Comparison of ENCODE assay signal across 14 cellular contexts in genomic region chr7:88759956-88760515, GRCh38. TPM values are rescaled to one million over a fixed set of nuclear protein-coding genes. Genes with fewer than 3 reads are reported as not detected.
DNase-seq lines count a peak whose midpoint lies in the region; ATAC-seq, FAIRE-seq and TF ChIP-seq lines count a peak whose summit lies in the region.
"Had no signal": no experiment of that assay in that cellular context is flagged by ENCODE, and none has a peak within 500 bp of the region (broad histone marks: within the 10 kb centered on the region; RNA-seq: fewer than 3 reads in every experiment).

No MANE protein-coding gene starts in this region.

- peaks cover 42% of the 10 kb centered on the region for H3K27me3 Mint-ChIP-seq in activated CD8-positive, alpha-beta memory T cell treated with anti-CD3 and anti-CD28 coated beads, Interleukin-2, amount 10 ng/mL, durations not matched to agents 7 days and 5 days

- TF ChIP-seq EP300 in esophagus muscularis mucosa (IDR thresholded peaks at IDR 0.05), result no peak

- H3K27ac Mint-ChIP-seq in activated CD8-positive, alpha-beta memory T cell treated with anti-CD3 and anti-CD28 coated beads, Interleukin-2, amount 10 ng/mL, durations not matched to agents 7 days and 5 days, result no peak overlapping the region

- H3K9me3 ChIP-seq in HUES64 (ENCODE audit: insufficient read depth, low read depth, low read length), result no peaks in the 10 kb centered on the region
- H3K9me3 ChIP-seq in esophagus muscularis mucosa, result no peaks in the 10 kb centered on the region
- no peaks in the 10 kb centered on the region for H3K9me3 ChIP-seq in pancreas

- H3K36me3 Mint-ChIP-seq in activated CD8-positive, alpha-beta memory T cell treated with anti-CD3 and anti-CD28 coated beads, Interleukin-2, amount 10 ng/mL, durations not matched to agents 7 days and 5 days, result no peaks in the 10 kb centered on the region

- intact Hi-C loops in esophagus muscularis mucosa (cut with DNase I), result no loop called here
- intact Hi-C loops in pancreas (cut with DNase I), result no loop called here

- ATAC-seq in pancreas, result peak; percentile 34 to 46 (median 35)
- no peak for ATAC-seq in HG03354 (IDR thresholded peaks at IDR 0.05; ENCODE audit: poor library complexity, severe bottlenecking, unreplicated experiment)
- ATAC-seq in activated CD8-positive, alpha-beta memory T cell treated with anti-CD3 and anti-CD28 coated beads, Interleukin-2, amount 10 ng/mL, durations not matched to agents 7 days and 5 days, result no peak

- DNase-seq in GM13976 (ENCODE audit: low spot score), result peak; percentile 7
- no peak for DNase-seq in esophagus muscularis mucosa (ENCODE audit: extremely low spot score)
- DNase-seq in pancreas, result no peak
- DNase-seq in SKM-1 treated with dmso at 0.1 percent for 144 hours (lab: John Stamatoyannopoulos, UW; ENCODE audit: unreplicated experiment), result no peak
- no peak for DNase-seq in activated CD8-positive, alpha-beta memory T cell treated with anti-CD3 and anti-CD28 coated beads, Interleukin-2, amount 10 ng/mL, durations not matched to agents 7 days and 5 days
- no peak for DNase-seq in activated naive CD4-positive, alpha-beta T cell treated with Interleukin-2 at 50 U/mL for 16 hours
- DNase-seq: central memory CD4-positive, alpha-beta T cell; Kasumi-1; NCI-H446 treated with DMSO at 0.1 percent for 48 hours; stimulated activated CD4-positive, alpha-beta T cell treated with anti-CD3 and anti-CD28 coated beads, Interleukin-1b, Interleukin-23, amount 100 ng/mL, for 48 hours had no signal

- H3K4me1 Mint-ChIP-seq in activated CD8-positive, alpha-beta memory T cell treated with anti-CD3 and anti-CD28 coated beads, Interleukin-2, amount 10 ng/mL, durations not matched to agents 7 days and 5 days, result peaks cover 3% of the 10 kb centered on the region

- CTCF ChIA-PET in activated CD8-positive, alpha-beta memory T cell treated with anti-CD3 and anti-CD28 coated beads, Interleukin-2, amount 10 ng/mL, durations not matched to agents 7 days and 5 days (lab: Charles Lee), result no interaction called here

- no peaks in the 10 kb centered on the region for H3K36me3 ChIP-seq in HUES64 (ENCODE audit: insufficient read depth, low read length)
- H3K36me3 ChIP-seq in esophagus muscularis mucosa, result no peaks in the 10 kb centered on the region
- no peaks in the 10 kb centered on the region for H3K36me3 ChIP-seq in pancreas

- H3K4me3 ChIP-seq in HUES64 (ENCODE audit: low read length), result peak overlapping the region; percentile 50
- H3K4me3 ChIP-seq in esophagus muscularis mucosa, result peak overlapping the region; percentile 41 to 53 (median 44)
- peak overlapping the region in 3 of 4 donors; percentile 29 to 60 (median 48) for H3K4me3 ChIP-seq in pancreas

- WGBS in HUES64, result 30% methylated on average over 16 of the region's 17 CpGs
- 26% methylated on average over 14 of the region's 17 CpGs for WGBS in esophagus muscularis mucosa
- WGBS in pancreas, 2 donors, result 10 to 12% methylated on average over 17 of the region's 17 CpGs

- no peak for FAIRE-seq in pancreas (lab: Jason Lieb, UNC)

- H3K27ac ChIP-seq in HUES64 (ENCODE audit: low read depth, low read length) (no peak overlapping the region), esophagus muscularis mucosa (replicated peaks in 1 of 4) (no peak overlapping the region), pancreas (peak overlapping the region in 3 of 4 donors; percentile 45 to 66 (median 59))

- TF ChIP-seq CTCF in GM13976 (IDR thresholded peaks at IDR 0.05; ENCODE audit: borderline replicate concordance, control extremely low read depth, extremely low read depth, insufficient read depth, missing control alignments) (no peak), esophagus muscularis mucosa (IDR thresholded peaks at IDR 0.05) (no peak), pancreas (IDR thresholded peaks at IDR 0.05) (no peak)

- in situ Hi-C loops in GM13976 (cut with MboI; ENCODE audit: low sequenced_read_pairs, unreplicated experiment), result no loop called here

- no peaks in the 10 kb centered on the region for H3K9me3 Mint-ChIP-seq in activated CD8-positive, alpha-beta memory T cell treated with anti-CD3 and anti-CD28 coated beads, Interleukin-2, amount 10 ng/mL, durations not matched to agents 7 days and 5 days (ENCODE audit: low read depth)

- no peak for TF ChIP-seq POLR2A in esophagus muscularis mucosa (IDR thresholded peaks at IDR 0.05; ENCODE audit: low read depth)

- H3K4me3 Mint-ChIP-seq in activated CD8-positive, alpha-beta memory T cell treated with anti-CD3 and anti-CD28 coated beads, Interleukin-2, amount 10 ng/mL, durations not matched to agents 7 days and 5 days, result no peak overlapping the region

- H3K4me1 ChIP-seq in HUES64 (ENCODE audit: insufficient read depth, low read length) (no peaks in the 10 kb centered on the region), esophagus muscularis mucosa (peaks cover 16 to 18% (median 17%) of the 10 kb centered on the region in 4 donors), pancreas (peaks cover 0 to 4% (median 3%) of the 10 kb centered on the region in 3 donors)

- H3K27me3 ChIP-seq in HUES64 (ENCODE audit: insufficient read depth, low read length) (peaks cover 51% of the 10 kb centered on the region), esophagus muscularis mucosa (peaks cover 0 to 59% (median 18%) of the 10 kb centered on the region in 4 donors), pancreas (peaks cover 0 to 45% (median 0%) of the 10 kb centered on the region in 4 donors)

- H3K9ac ChIP-seq in HUES64 (ENCODE audit: low read depth, low read length), result no peak overlapping the region

RNA-seq across cellular contexts. Expression of gene ZNF804B, which starts 0.5 kb away (rescaled TPM):
- polyA plus RNA-seq in HUES64 (2013, experiment 1 of 2), result not detected
- polyA plus RNA-seq in HUES64 (2013, experiment 2 of 2), result not detected
- not detected for total RNA-seq in esophagus muscularis mucosa
- total RNA-seq in pancreas, result 1 to 10 TPM in 1 of 6 donors, under 1 TPM in 4, not detected in 1; 0.35 to 1.1 (median 0.49) TPM
- polyA plus RNA-seq in pancreas, result under 1 TPM; 0.14 to 0.42 TPM
- not detected for total RNA-seq in activated CD8-positive, alpha-beta memory T cell treated with anti-CD3 and anti-CD28 coated beads, Interleukin-2, amount 10 ng/mL, durations not matched to agents 7 days and 5 days

RNA-seq across cellular contexts. Expression of gene TEX47, which starts 35.5 kb away (rescaled TPM):
- polyA plus RNA-seq in HUES64 (2013, experiment 1 of 2), result not detected
- polyA plus RNA-seq in HUES64 (2013, experiment 2 of 2), result not detected
- total RNA-seq in esophagus muscularis mucosa, result not detected
- not detected for total RNA-seq in pancreas
- polyA plus RNA-seq in pancreas, result not detected
- total RNA-seq in activated CD8-positive, alpha-beta memory T cell treated with anti-CD3 and anti-CD28 coated beads, Interleukin-2, amount 10 ng/mL, durations not matched to agents 7 days and 5 days, result not detected
- total RNA-seq: frontal cortex, temporal lobe had no signal

Comparison
In these comparisons a context has a peak if more than half of its experiments do, and no peak if none do; other contexts are left out.
1. H3K27ac ChIP-seq: peak in pancreas (3 of 4); none in HUES64 (single experiment) and esophagus muscularis mucosa (0 of 4).
2. ATAC-seq: peak in pancreas (4 of 4); none in HG03354 (single experiment) and activated CD8-positive, alpha-beta memory T cell treated with anti-CD3 and anti-CD28 coated beads, Interleukin-2, amount 10 ng/mL, durations not matched to agents 7 days and 5 days (single experiment).
3. Peak in every context shown above with its lines, with median percentiles within 50 percentile points of each other: H3K4me3 ChIP-seq.